In genomic region chr1:198678901-198679329, GRCh38 we compare ENCODE assay signal across 9 cellular contexts. TPM values are rescaled to one million over a fixed set of nuclear protein-coding genes. Genes with fewer than 3 reads are reported as not detected.
DNase-seq lines count a peak whose midpoint lies in the region; ATAC-seq and TF ChIP-seq lines count a peak whose summit lies in the region.
"Had no signal": no experiment of that assay in that cellular context is flagged by ENCODE, and none has a peak within 500 bp of the region (broad histone marks: within the 10 kb centered on the region; RNA-seq: fewer than 3 reads in every experiment).

No MANE protein-coding gene starts in this region.

- H3K4me2 ChIP-seq in BLaER1 (peak overlapping the region; percentile 79), SK-N-SH (no peak overlapping the region)

- CTCF ChIA-PET in SK-N-SH (lab: Yijun Ruan, JAX) = no interaction called here

- H3K9me3 ChIP-seq in BLaER1 = no peaks in the 10 kb centered on the region
- H3K9me3 ChIP-seq in SK-N-SH = no peaks in the 10 kb centered on the region
- no peaks in the 10 kb centered on the region for H3K9me3 ChIP-seq in heart left ventricle
- H3K9me3 ChIP-seq in uterus = no peaks in the 10 kb centered on the region

- H3K4me3 ChIP-seq in BLaER1 (no peak overlapping the region), SK-N-SH (ENCODE audit: low read depth in 2 of 2, low read length in 1 of 2) (no peak overlapping the region), heart left ventricle (peak overlapping the region in 1 of 12 donors; percentile 25), uterus (no peak overlapping the region)

- H3K9ac ChIP-seq in BLaER1 = no peak overlapping the region; the same call in 1 of the 2 replicates
- no peak overlapping the region for H3K9ac ChIP-seq in SK-N-SH

- H3F3A ChIP-seq in SK-N-SH (replicated peaks; ENCODE audit: insufficient read depth) = peaks cover 24% of the 10 kb centered on the region

- intact Hi-C loops in heart left ventricle (cut with DNase I) = no loop called here
- intact Hi-C loops in uterus (cut with DNase I; ENCODE audit: low total_unique reads) = no loop called here

- TF ChIP-seq POLR2A in heart left ventricle (IDR thresholded peaks at IDR 0.05) (no peak), uterus (IDR thresholded peaks at IDR 0.05) (no peak)

- TF ChIP-seq RAD21 in SK-N-SH (IDR thresholded peaks at IDR 0.05; ENCODE audit: low read length) = no peak

- H3K36me3 Mint-ChIP-seq in activated naive CD8-positive, alpha-beta T cell treated with anti-CD3 and anti-CD28 coated beads, Interleukin-2, amount 50 U/mL, for 24 hours (ENCODE audit: low read depth) = peaks cover 41% of the 10 kb centered on the region

- peak; percentile 26 for ATAC-seq in GM19351 (IDR thresholded peaks at IDR 0.05; ENCODE audit: unreplicated experiment)
- peak; percentile 28 for ATAC-seq in HG03378 (IDR thresholded peaks at IDR 0.05; ENCODE audit: unreplicated experiment)
- ATAC-seq in activated naive CD8-positive, alpha-beta T cell treated with anti-CD3 and anti-CD28 coated beads, Interleukin-2, amount 50 U/mL, for 24 hours = peak; percentile 48
- no peak for ATAC-seq in heart left ventricle

- H3K27me3 Mint-ChIP-seq in activated naive CD8-positive, alpha-beta T cell treated with anti-CD3 and anti-CD28 coated beads, Interleukin-2, amount 50 U/mL, for 24 hours = no peaks in the 10 kb centered on the region

- TF ChIP-seq CTCF in SK-N-SH (IDR thresholded peaks at IDR 0.05) (no peak), heart left ventricle (IDR thresholded peaks at IDR 0.05) (no peak), uterus (IDR thresholded peaks at IDR 0.05) (no peak)

- no peak overlapping the region for H2AFZ ChIP-seq in SK-N-SH (ENCODE audit: low read depth)

- H3K36me3 ChIP-seq in BLaER1 = no peaks in the 10 kb centered on the region
- H3K36me3 ChIP-seq in SK-N-SH (replicated peaks in 1 of 2; ENCODE audit: control insufficient read depth in 1 of 2, insufficient read depth in 2 of 2, low read length in 1 of 2) = no peaks in the 10 kb centered on the region
- no peaks in the 10 kb centered on the region for H3K36me3 ChIP-seq in heart left ventricle
- H3K36me3 ChIP-seq in uterus = no peaks in the 10 kb centered on the region

- peak overlapping the region; percentile 88; the same call in 1 of the 2 replicates for H3K27ac ChIP-seq in BLaER1
- no peak overlapping the region for H3K27ac ChIP-seq in SK-N-SH (ENCODE audit: low read depth in 2 of 2, low read length in 1 of 2)
- peak overlapping the region in 1 of 12 donors; percentile 87 for H3K27ac ChIP-seq in heart left ventricle
- no peak overlapping the region for H3K27ac ChIP-seq in uterus

- H3K4me1 ChIP-seq in BLaER1 (peaks cover 59% of the 10 kb centered on the region), SK-N-SH (ENCODE audit: control insufficient read depth in 1 of 2, insufficient read depth in 2 of 2, low read depth in 1 of 2, low read length in 1 of 2) (peaks cover 31 to 34% of the 10 kb centered on the region in 2 experiments; a peak in 3 of 4 replicates), heart left ventricle (peaks cover 0 to 93% (median 0%) of the 10 kb centered on the region in 12 donors), uterus (no peaks in the 10 kb centered on the region)

- H3K9me2 ChIP-seq in SK-N-SH = no peaks in the 10 kb centered on the region

- peak overlapping the region; percentile 78 for H3K4me3 Mint-ChIP-seq in activated naive CD8-positive, alpha-beta T cell treated with anti-CD3 and anti-CD28 coated beads, Interleukin-2, amount 50 U/mL, for 24 hours

- no peak for TF ChIP-seq EP300 in SK-N-SH (IDR thresholded peaks at IDR 0.05; ENCODE audit: borderline replicate concordance in 1 of 2, low read depth in 1 of 2, low read length in 1 of 2)

- no peaks in the 10 kb centered on the region for H4K20me1 ChIP-seq in BLaER1
- H4K20me1 ChIP-seq in SK-N-SH (ENCODE audit: insufficient read depth) = no peaks in the 10 kb centered on the region

- DNase-seq in activated naive CD8-positive, alpha-beta T cell treated with anti-CD3 and anti-CD28 coated beads, Interleukin-2, amount 50 U/mL, for 24 hours = peak; percentile 53
- no peak for DNase-seq in SK-N-SH
- DNase-seq in heart left ventricle = no peak
- DNase-seq in NCI-H1092 treated with DMSO at 0.1 percent for 48 hours (lab: John Stamatoyannopoulos, UW) = no peak
- no peak for DNase-seq in uterus
- DNase-seq: NCI-H748 treated with DMSO at 0.1 percent for 48 hours had no signal

- H3K27me3 ChIP-seq in BLaER1 (no peaks in the 10 kb centered on the region), SK-N-SH (ENCODE audit: insufficient read depth) (no peaks in the 10 kb centered on the region), heart left ventricle (no peaks in the 10 kb centered on the region), uterus (no peaks in the 10 kb centered on the region)

- H3K79me2 ChIP-seq in SK-N-SH (ENCODE audit: insufficient read depth) = no peaks in the 10 kb centered on the region

- peak overlapping the region; percentile 92 for H3K27ac Mint-ChIP-seq in activated naive CD8-positive, alpha-beta T cell treated with anti-CD3 and anti-CD28 coated beads, Interleukin-2, amount 50 U/mL, for 24 hours

- peaks cover 90% of the 10 kb centered on the region for H3K4me1 Mint-ChIP-seq in activated naive CD8-positive, alpha-beta T cell treated with anti-CD3 and anti-CD28 coated beads, Interleukin-2, amount 50 U/mL, for 24 hours

- WGBS in SK-N-SH (ENCODE audit: low lambda C conversion rate) = 94% methylated on average over 12 of the region's 12 CpGs
- 93 to 95% (median 93%) methylated on average over 12 of the region's 12 CpGs for WGBS in heart left ventricle, 4 donors

- POLR2A ChIA-PET in SK-N-SH (lab: Yijun Ruan, JAX) = no interaction called here

- H3K9me3 Mint-ChIP-seq in activated naive CD8-positive, alpha-beta T cell treated with anti-CD3 and anti-CD28 coated beads, Interleukin-2, amount 50 U/mL, for 24 hours = no peaks in the 10 kb centered on the region

TF ChIP-seq in SK-N-SH, 30 proteins besides CTCF, POLR2A, EP300 and RAD21:
- TF ChIP-seq IRF3 (IDR thresholded peaks at IDR 0.05; ENCODE audit: low read depth, low read length) (no peak), JUND (IDR thresholded peaks at IDR 0.05) (no peak), RXRA (IDR thresholded peaks at IDR 0.05; ENCODE audit: borderline replicate concordance, low read depth) (no peak), SMC3 (IDR thresholded peaks at IDR 0.05; ENCODE audit: low read depth, low read length) (no peak), FOSL2 (IDR thresholded peaks at IDR 0.05; ENCODE audit: borderline replicate concordance, low read depth) (no peak), MAX (IDR thresholded peaks at IDR 0.05; ENCODE audit: low read depth) (no peak), REST (IDR thresholded peaks at IDR 0.05; ENCODE audit: low read depth, low read length) (no peak), RCOR1 (IDR thresholded peaks at IDR 0.05; ENCODE audit: low read length) (no peak), EZH2phosphoT487 (IDR thresholded peaks at IDR 0.05; ENCODE audit: borderline replicate concordance, low read depth) (no peak), TEAD4 (IDR thresholded peaks at IDR 0.05; ENCODE audit: borderline replicate concordance, insufficient read depth) (no peak)

RNA-seq across cellular contexts. Expression of gene PTPRC, which starts 40.1 kb away (rescaled TPM):
- polyA plus RNA-seq in SK-N-SH (2012; rRNA removed) (0.03 and 0.11 TPM in 2 replicates), heart left ventricle (1 to 10 TPM in 1 of 2 donors, under 1 TPM in 1; 0.65 to 2.6 TPM)
- 0.05 and 0.06 TPM in 2 replicates for polyA plus RNA-seq in SK-N-SH (2012; cell fraction: cytosol; rRNA removed)
- polyA plus RNA-seq in SK-N-SH (2012; cell fraction: nucleus; rRNA removed) = 0.10 TPM in 1 of 2 replicates, not detected in the other
- total RNA-seq in heart left ventricle (10 to 100 TPM in 2 of 9 donors, 1 to 10 TPM in 7; 3.4 to 99.3 (median 5.2) TPM), uterus (10 to 100 TPM; 12.7 to 28.7 (median 16.3) TPM)

Comparison
In these comparisons a context has a peak if more than half of its experiments do, and no peak if none do; other contexts are left out.
1. ATAC-seq: peak in GM19351 (single experiment), HG03378 (single experiment) and activated naive CD8-positive, alpha-beta T cell treated with anti-CD3 and anti-CD28 coated beads, Interleukin-2, amount 50 U/mL, for 24 hours (single experiment); none in heart left ventricle (0 of 4).